Comparison of ENCODE assay signal across 9 cellular contexts in genomic region chr1:2653741-2654442, GRCh38. TPM values are rescaled to one million over a fixed set of nuclear protein-coding genes. Genes with fewer than 3 reads are reported as not detected.
DNase-seq lines count a peak whose midpoint lies in the region; ATAC-seq and TF ChIP-seq lines count a peak whose summit lies in the region.
"Not testable (repeated sequence)": the region's sequence is repeated elsewhere in the genome, so short reads cannot be mapped to it uniquely, and the experiment has no call there.
"Had no signal": no experiment of that assay in that cellular context is flagged by ENCODE, and none has a peak within 500 bp of the region (broad histone marks: within the 10 kb centered on the region; RNA-seq: fewer than 3 reads in every experiment).

No MANE protein-coding gene starts in this region.

- intact Hi-C loops in activated CD4-positive, alpha-beta memory T cell treated with anti-CD3 and anti-CD28 coated beads for 36 hours (cut with micrococcal nuclease); left ventricle myocardium superior (cut with micrococcal nuclease); sciatic nerve (cut with DNase I); transverse colon (cut with DNase I; ENCODE audit: low total_unique reads): not testable (repeated sequence)

- not testable (repeated sequence) for H3K9ac ChIP-seq in mesendoderm (ENCODE audit: low read length)

- not testable (repeated sequence) for H3K27me3 ChIP-seq in mesendoderm (ENCODE audit: insufficient read depth, low read length, poor library complexity); transverse colon

- H3K4me1 ChIP-seq in mesendoderm (ENCODE audit: control insufficient read depth, low read depth, low read length); transverse colon: not testable (repeated sequence)

- H3K27ac ChIP-seq in mesendoderm (ENCODE audit: low read depth, low read length); transverse colon: not testable (repeated sequence)

- H3K36me3 Mint-ChIP-seq in HFFc6 (ENCODE audit: low read depth): peaks cover 40% of the 10 kb centered on the region
- H3K36me3 Mint-ChIP-seq in activated CD4-positive, alpha-beta memory T cell treated with anti-CD3 and anti-CD28 coated beads for 36 hours; activated naive CD4-positive, alpha-beta T cell treated with anti-CD3 and anti-CD28 coated beads, Interleukin-2, amount 10 ng/mL, durations not matched to agents 7 days and 5 days; effector memory CD8-positive, alpha-beta T cell (ENCODE audit: insufficient read depth): not testable (repeated sequence)

- not testable (repeated sequence) for H3K4me2 ChIP-seq in mesendoderm (ENCODE audit: low read length)

- H3K56ac ChIP-seq in mesendoderm (ENCODE audit: low read length): not testable (repeated sequence)

- TF ChIP-seq CTCF in HFFc6 (IDR thresholded peaks at IDR 0.05); transverse colon (IDR thresholded peaks at IDR 0.05): not testable (repeated sequence)

- H4K5ac ChIP-seq in mesendoderm (ENCODE audit: low read length): not testable (repeated sequence)

- not testable (repeated sequence) for H3K18ac ChIP-seq in mesendoderm (ENCODE audit: low read length)

- not testable (repeated sequence) for H2BK15ac ChIP-seq in mesendoderm (replicated peaks; ENCODE audit: low read depth)

- no CpG with 5 or more reads among the region's 14 CpGs for WGBS in mesendoderm (ENCODE audit: extremely low coverage, insufficient coverage, low lambda C conversion rate)
- 33 to 37% methylated on average over 14 of the region's 14 CpGs for WGBS in transverse colon (ENCODE audit: low coverage in 1 of 2), 2 donors

- peaks cover 47% of the 10 kb centered on the region for H3K9me3 Mint-ChIP-seq in HFFc6
- not testable (repeated sequence) for H3K9me3 Mint-ChIP-seq in activated CD4-positive, alpha-beta memory T cell treated with anti-CD3 and anti-CD28 coated beads for 36 hours; activated naive CD4-positive, alpha-beta T cell treated with anti-CD3 and anti-CD28 coated beads, Interleukin-2, amount 10 ng/mL, durations not matched to agents 7 days and 5 days; effector memory CD8-positive, alpha-beta T cell

- TF ChIP-seq EP300 in transverse colon (IDR thresholded peaks at IDR 0.05; ENCODE audit: low read depth): not testable (repeated sequence)

- not testable (repeated sequence) for H3K4me1 Mint-ChIP-seq in HFFc6 (ENCODE audit: low read depth); activated CD4-positive, alpha-beta memory T cell treated with anti-CD3 and anti-CD28 coated beads for 36 hours (ENCODE audit: low read depth); activated naive CD4-positive, alpha-beta T cell treated with anti-CD3 and anti-CD28 coated beads, Interleukin-2, amount 10 ng/mL, durations not matched to agents 7 days and 5 days
- peaks cover 7 to 19% of the 10 kb centered on the region in 2 donors for H3K4me1 Mint-ChIP-seq in effector memory CD8-positive, alpha-beta T cell (ENCODE audit: low read depth in 2 of 2)

- in situ Hi-C loops in transverse colon (cut with MboI; ENCODE audit: low pct_ligation_motif_present in 1 of 4, low pct_unique_long_range_greater_than_20kb in 1 of 4, low sequenced_read_pairs in 3 of 4): not testable (repeated sequence)

- not testable (repeated sequence) for H3K4ac ChIP-seq in mesendoderm (ENCODE audit: low read depth, low read length)

- POLR2A ChIA-PET in activated CD4-positive, alpha-beta memory T cell treated with anti-CD3 and anti-CD28 coated beads for 36 hours (lab: Charles Lee): not testable (repeated sequence)

- H2BK5ac ChIP-seq in mesendoderm (ENCODE audit: low read length): not testable (repeated sequence)

- not testable (repeated sequence) for H2AK5ac ChIP-seq in mesendoderm (ENCODE audit: low read length)

- not testable (repeated sequence) for TF ChIP-seq POLR2A in transverse colon (IDR thresholded peaks at IDR 0.05)

- not testable (repeated sequence) for H3K9me3 ChIP-seq in transverse colon

- H4K8ac ChIP-seq in mesendoderm (ENCODE audit: low read depth, low read length): not testable (repeated sequence)

- not testable (repeated sequence) for H3K4me3 Mint-ChIP-seq in HFFc6; activated CD4-positive, alpha-beta memory T cell treated with anti-CD3 and anti-CD28 coated beads for 36 hours; activated naive CD4-positive, alpha-beta T cell treated with anti-CD3 and anti-CD28 coated beads, Interleukin-2, amount 10 ng/mL, durations not matched to agents 7 days and 5 days; effector memory CD8-positive, alpha-beta T cell

- DNase-seq in HFFc6 (peak; percentile 37), left ventricle myocardium superior (peak; percentile 66), sciatic nerve (ENCODE audit: low spot score) (peak; percentile 85), transverse colon (peak; percentile 45)
- DNase-seq in activated CD4-positive, alpha-beta memory T cell treated with anti-CD3 and anti-CD28 coated beads for 36 hours: peak; percentile 39
- DNase-seq in activated naive CD4-positive, alpha-beta T cell treated with anti-CD3 and anti-CD28 coated beads, Interleukin-2, amount 10 ng/mL, durations not matched to agents 7 days and 5 days: peak; percentile 59
- peak in 1 of 3 experiments; percentile 33 for DNase-seq in effector memory CD8-positive, alpha-beta T cell
- DNase-seq in mesendoderm: not testable (repeated sequence)

- H3K23ac ChIP-seq in mesendoderm (ENCODE audit: low read length): not testable (repeated sequence)

- H3K27me3 Mint-ChIP-seq in HFFc6 (ENCODE audit: insufficient read depth): not testable (repeated sequence)
- peaks cover 37% of the 10 kb centered on the region for H3K27me3 Mint-ChIP-seq in activated CD4-positive, alpha-beta memory T cell treated with anti-CD3 and anti-CD28 coated beads for 36 hours
- H3K27me3 Mint-ChIP-seq in activated naive CD4-positive, alpha-beta T cell treated with anti-CD3 and anti-CD28 coated beads, Interleukin-2, amount 10 ng/mL, durations not matched to agents 7 days and 5 days: peaks cover 55% of the 10 kb centered on the region
- peaks cover 48 to 56% of the 10 kb centered on the region in 2 donors for H3K27me3 Mint-ChIP-seq in effector memory CD8-positive, alpha-beta T cell

- not testable (repeated sequence) for ATAC-seq in effector memory CD8-positive, alpha-beta T cell (replicated peaks); left ventricle myocardium superior; sciatic nerve

- CTCF ChIA-PET in activated CD4-positive, alpha-beta memory T cell treated with anti-CD3 and anti-CD28 coated beads for 36 hours (lab: Charles Lee): interaction anchor here (0.7 kb wide), 1 partner anchor 241 kb away, joined by 3 read pairs; no protein-coding TSS in a partner anchor
- CTCF ChIA-PET in activated naive CD4-positive, alpha-beta T cell treated with anti-CD3 and anti-CD28 coated beads, Interleukin-2, amount 10 ng/mL, durations not matched to agents 7 days and 5 days (lab: Charles Lee): not testable (repeated sequence)

- peak overlapping the region; percentile 11 for H3K4me3 ChIP-seq in mesendoderm (ENCODE audit: low read length)
- not testable (repeated sequence) for H3K4me3 ChIP-seq in transverse colon

- H3K27ac Mint-ChIP-seq in HFFc6; activated CD4-positive, alpha-beta memory T cell treated with anti-CD3 and anti-CD28 coated beads for 36 hours; activated naive CD4-positive, alpha-beta T cell treated with anti-CD3 and anti-CD28 coated beads, Interleukin-2, amount 10 ng/mL, durations not matched to agents 7 days and 5 days: not testable (repeated sequence)
- H3K27ac Mint-ChIP-seq in effector memory CD8-positive, alpha-beta T cell: peak overlapping the region; percentile 8 to 49

- H3K79me2 ChIP-seq in mesendoderm (ENCODE audit: control insufficient read depth, insufficient read depth, low read length): not testable (repeated sequence)

- H2BK120ac ChIP-seq in mesendoderm (ENCODE audit: low read depth, low read length): not testable (repeated sequence)

- H3K79me1 ChIP-seq in mesendoderm (ENCODE audit: low read length): not testable (repeated sequence)

- not testable (repeated sequence) for H3K36me3 ChIP-seq in mesendoderm (ENCODE audit: control insufficient read depth, insufficient read depth, low read length); transverse colon

RNA-seq across cellular contexts. Expression of gene MMEL1, which starts 21.1 kb away (rescaled TPM):
- not detected for total RNA-seq in HFFc6 (2021; fragmentation: NEBNext Ultra II Directional; extraction: Animal tissue kit (Norgen Biotek cat#: 25700))
- total RNA-seq in activated CD4-positive, alpha-beta memory T cell treated with anti-CD3 and anti-CD28 coated beads for 36 hours: 1 to 10 TPM in 1 of 2 experiments, under 1 TPM in 1; 1.00 to 1.2 TPM
- total RNA-seq in left ventricle myocardium superior (not detected), sciatic nerve (1.7 TPM), transverse colon (10 to 100 TPM in 3 of 4 donors, not detected in 1; 10.5 to 16.7 (median 12.4) TPM)
- polyA plus RNA-seq in mesendoderm (2013, experiment 1 of 2): 0.14 TPM
- 0.18 TPM for polyA plus RNA-seq in mesendoderm (2013, experiment 2 of 2)
- total RNA-seq: cardiac muscle cell had no signal
- polyA plus RNA-seq: cardiac muscle cell had no signal
